In genomic region chr12:101280006-101280505, GRCh38 we compare ENCODE assay signal across 8 cellular contexts. TPM values are rescaled to one million over a fixed set of nuclear protein-coding genes. Genes with fewer than 3 reads are reported as not detected.
DNase-seq lines count a peak whose midpoint lies in the region; ATAC-seq and TF ChIP-seq lines count a peak whose summit lies in the region.

UTP20 (plus strand) TSS chr12:101280105; CDS start chr12:101280283, 178 bp downstream.

- peaks cover 18% of the 10 kb centered on the region for H3K27me3 Mint-ChIP-seq in T-helper 17 cell

- peaks cover 5 to 28% of the 10 kb centered on the region in 2 donors for H3K36me3 ChIP-seq in psoas muscle (ENCODE audit: insufficient read depth in 1 of 2, low read depth in 1 of 2)
- no peaks in the 10 kb centered on the region for H3K36me3 ChIP-seq in urinary bladder (ENCODE audit: insufficient read depth)

- peaks cover 4% of the 10 kb centered on the region for H3K36me3 Mint-ChIP-seq in T-helper 17 cell (ENCODE audit: low read depth)

- H3K4me1 ChIP-seq in psoas muscle (no peaks in the 10 kb centered on the region), urinary bladder (ENCODE audit: insufficient read depth) (no peaks in the 10 kb centered on the region)

- H3K4me3 Mint-ChIP-seq in T-helper 17 cell = peak within 1 kb of the TSS; percentile 96

- H3K4me1 Mint-ChIP-seq in T-helper 17 cell = peaks cover 12% of the 10 kb centered on the region

- DNase-seq in NCI-H187 (lab: John Stamatoyannopoulos, UW) (peak; percentile 91 to 93), T-helper 17 cell (peak; percentile 84 to 91 (median 89)), amygdala (lab: John Stamatoyannopoulos, UW) (peak; percentile 63 to 96 (median 88)), left ventricle myocardium superior (peak; percentile 94), psoas muscle (peak; percentile 90 to 96)

- peak; percentile 100 for ATAC-seq in GM18502 (IDR thresholded peaks at IDR 0.05; ENCODE audit: poor library complexity, unreplicated experiment)
- ATAC-seq in HG02885 (IDR thresholded peaks at IDR 0.05; ENCODE audit: poor library complexity, unreplicated experiment) = peak; percentile 100
- ATAC-seq in T-helper 17 cell = peak; percentile 100
- ATAC-seq in left ventricle myocardium superior = peak; percentile 100
- ATAC-seq in psoas muscle = peak; percentile 100

- H3K4me3 ChIP-seq in psoas muscle = peak within 1 kb of the TSS; percentile 78
- peak within 1 kb of the TSS; percentile 86 for H3K4me3 ChIP-seq in urinary bladder (ENCODE audit: low read depth, low read length)

- no peak for TF ChIP-seq CTCF in psoas muscle (IDR thresholded peaks at IDR 0.05)

- H3K27ac ChIP-seq in psoas muscle (peak within 1 kb of the TSS; percentile 68), urinary bladder (ENCODE audit: low read depth) (no peak within 1 kb of the TSS)

- intact Hi-C loops in left ventricle myocardium superior (cut with micrococcal nuclease) (no loop called here), psoas muscle (cut with DNase I) (no loop called here)

- WGBS in psoas muscle, 3 donors = 0 to 1% (median 0%) methylated on average over 34 of the region's 34 CpGs
- WGBS in urinary bladder = under 1% methylated on average over 34 of the region's 34 CpGs

- H3K27ac Mint-ChIP-seq in T-helper 17 cell = peak within 1 kb of the TSS; percentile 89

- H3K9me3 ChIP-seq in T-helper 17 cell (ENCODE audit: control insufficient read depth, low read length, poor library complexity, severe bottlenecking) = no peaks in the 10 kb centered on the region
- no peaks in the 10 kb centered on the region for H3K9me3 ChIP-seq in psoas muscle

- H3K27me3 ChIP-seq in psoas muscle (ENCODE audit: insufficient read depth in 3 of 3, low read length in 2 of 3) = peaks cover 0 to 3% (median 0%) of the 10 kb centered on the region in 3 donors

RNA-seq across cellular contexts. Expression of gene UTP20, which starts in this region (rescaled TPM):
- 10 to 100 TPM; 12.1 to 12.2 TPM for total RNA-seq in T-helper 17 cell
- total RNA-seq in left ventricle myocardium superior = 6.2 TPM
- total RNA-seq in psoas muscle = 10 to 100 TPM in 1 of 4 donors, 1 to 10 TPM in 3; 6.8 to 11.4 (median 9.2) TPM
- polyA plus RNA-seq in psoas muscle = 1 to 10 TPM; 3.7 to 8.4 (median 5.2) TPM
- total RNA-seq in urinary bladder = 23.7 TPM
- polyA plus RNA-seq in urinary bladder = 4.5 TPM
